29 cellular contexts compared by ENCODE assay signal in the genomic region with DNA sequence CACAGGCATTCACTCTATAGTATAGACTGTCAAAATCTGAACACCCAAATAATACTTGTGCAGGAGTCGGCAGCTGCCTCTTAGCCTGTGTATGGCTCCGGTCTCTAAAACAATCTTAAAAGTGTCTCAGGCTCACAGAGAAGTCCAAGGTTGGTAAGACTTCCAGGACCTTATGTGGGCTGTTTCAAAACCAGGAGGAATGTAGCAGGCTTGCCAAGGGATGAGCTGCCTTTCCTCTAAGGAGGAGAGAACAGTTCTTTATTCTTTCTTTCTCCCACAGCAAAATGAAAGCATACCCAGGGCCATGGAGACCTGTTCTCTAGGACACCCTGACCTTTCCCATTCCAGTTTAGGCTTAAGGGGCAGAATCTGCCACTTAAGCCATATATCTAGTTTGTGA.
A peak's percentile ranks its signal among the peaks of the same experiment; 100 is the strongest.
DNase-seq lines count a peak whose midpoint lies in the region; ATAC-seq, FAIRE-seq and TF ChIP-seq lines count a peak whose summit lies in the region.
"Had no signal": no experiment of that assay in that cellular context is flagged by ENCODE, and none has a peak within 500 bp of the region (broad histone marks: within the 10 kb centered on the region; RNA-seq: fewer than 3 reads in every experiment).

No MANE protein-coding gene starts in this region.

- no peak for ATAC-seq in GM21367 (IDR thresholded peaks at IDR 0.05; ENCODE audit: unreplicated experiment)
- ATAC-seq: CD8-positive, alpha-beta T cell; esophagus mucosa; natural killer cell; right lobe of liver had no signal

- H3K79me2 ChIP-seq in GM23248 (ENCODE audit: insufficient read depth): no peaks in the 10 kb centered on the region
- H3K79me2 ChIP-seq in astrocyte (ENCODE audit: insufficient read depth, low read length): no peaks in the 10 kb centered on the region

- peaks cover 5% of the 10 kb centered on the region for H3K27me3 Mint-ChIP-seq in astrocyte (ENCODE audit: low read depth, unreplicated experiment)
- H3K27me3 Mint-ChIP-seq in endothelial cell (ENCODE audit: unreplicated experiment): no peaks in the 10 kb centered on the region
- H3K27me3 Mint-ChIP-seq: activated T-cell treated with anti-CD3 and anti-CD28 coated beads, Interleukin-2, amount 50 U/mL, for 24 hours had no signal

- H4K20me1 ChIP-seq in GM23248 (ENCODE audit: insufficient read depth): no peaks in the 10 kb centered on the region
- H4K20me1 ChIP-seq in astrocyte (ENCODE audit: insufficient read depth, low read length): no peaks in the 10 kb centered on the region

- in situ Hi-C loops in GM23248 (cut with MboI): no loop called here

- FAIRE-seq in astrocyte (lab: Jason Lieb, UNC): no peak
- FAIRE-seq: GM12891 had no signal

- no peak for TF ChIP-seq POLR2A in uterus (IDR thresholded peaks at IDR 0.05)

- H3K36me3 ChIP-seq in GM23248 (ENCODE audit: low read depth): no peaks in the 10 kb centered on the region
- H3K36me3 ChIP-seq in astrocyte (ENCODE audit: insufficient read depth, low read length): no peaks in the 10 kb centered on the region
- H3K36me3 ChIP-seq in uterus: no peaks in the 10 kb centered on the region
- H3K36me3 ChIP-seq: pancreas, right lobe of liver had no signal

- no peaks in the 10 kb centered on the region for H3K9me3 ChIP-seq in GM23248 (ENCODE audit: low read depth)
- H3K9me3 ChIP-seq in astrocyte (ENCODE audit: insufficient read depth, low read depth, low read length): no peaks in the 10 kb centered on the region
- no peaks in the 10 kb centered on the region for H3K9me3 ChIP-seq in uterus
- H3K9me3 ChIP-seq: pancreas, right lobe of liver had no signal

- H3K9me3 Mint-ChIP-seq in astrocyte (ENCODE audit: unreplicated experiment): peaks cover 2% of the 10 kb centered on the region
- no peaks in the 10 kb centered on the region for H3K9me3 Mint-ChIP-seq in endothelial cell (ENCODE audit: unreplicated experiment)

- H3K4me3 ChIP-seq in GM23248: no peak overlapping the region
- H3K4me3 ChIP-seq in astrocyte (ENCODE audit: insufficient read depth, low read depth, low read length): no peak overlapping the region
- H3K4me3 ChIP-seq in uterus: peak overlapping the region in 1 of 2 donors; percentile 11
- H3K4me3 ChIP-seq: pancreas, right lobe of liver had no signal

- H3K36me3 Mint-ChIP-seq in astrocyte (ENCODE audit: low read depth, unreplicated experiment): no peaks in the 10 kb centered on the region
- no peaks in the 10 kb centered on the region for H3K36me3 Mint-ChIP-seq in endothelial cell (ENCODE audit: low read depth, unreplicated experiment)
- H3K36me3 Mint-ChIP-seq: CD8-positive, alpha-beta T cell; natural killer cell had no signal

- H2AFZ ChIP-seq in GM23248 (no peak overlapping the region), astrocyte (ENCODE audit: low read depth, low read length) (no peak overlapping the region)

- no peak overlapping the region for H3K27ac ChIP-seq in GM23248
- H3K27ac ChIP-seq in astrocyte (ENCODE audit: low read depth, low read length): no peak overlapping the region
- H3K27ac ChIP-seq in uterus: peak overlapping the region; percentile 74 to 86
- H3K27ac ChIP-seq: pancreas, right lobe of liver had no signal

- H3F3A ChIP-seq in GM23248 (ENCODE audit: insufficient read depth): no peaks in the 10 kb centered on the region

- TF ChIP-seq CTCF in astrocyte (IDR thresholded peaks at IDR 0.05; ENCODE audit: insufficient read depth, low read depth, low read length) (no peak), uterus (IDR thresholded peaks at IDR 0.05) (no peak), endothelial cell (IDR thresholded peaks at IDR 0.05; ENCODE audit: unreplicated experiment) (no peak)

- H3K9me2 ChIP-seq in GM23248 (ENCODE audit: insufficient read depth): no peaks in the 10 kb centered on the region

- H3K4me2 ChIP-seq in GM23248 (ENCODE audit: unreplicated experiment) (no peak overlapping the region), astrocyte (ENCODE audit: low read length) (no peak overlapping the region)

- H3K27me3 ChIP-seq in GM23248 (replicated peaks; ENCODE audit: insufficient read depth) (peaks cover 17% of the 10 kb centered on the region), astrocyte (ENCODE audit: insufficient read depth, low read length) (no peaks in the 10 kb centered on the region), uterus (no peaks in the 10 kb centered on the region)
- H3K27me3 ChIP-seq: pancreas, right lobe of liver had no signal

- H3K9ac ChIP-seq in GM23248 (no peak overlapping the region), astrocyte (ENCODE audit: low read length) (no peak overlapping the region)

- WGBS in GM23248 (ENCODE audit: low coverage in 1 of 2, low lambda C conversion rate in 2 of 2, missing lambda C conversion rate in 2 of 2), 2 experiments: 0 to 4% methylated on average over 2 of the region's 2 CpGs

- intact Hi-C loops in uterus (cut with DNase I; ENCODE audit: low total_unique reads): no loop called here

- DNase-seq in GM23248 (peak; percentile 67), astrocyte (ENCODE audit: low read depth) (peak; percentile 1), iris pigment epithelial cell (ENCODE audit: low read depth) (peak; percentile 5), uterus (peak; percentile 54 to 82), T-helper 2 cell (no peak), endothelial cell (ENCODE audit: low spot score) (no peak)
- DNase-seq: activated CD4-positive, alpha-beta T cell treated with anti-CD3 and anti-CD28 coated beads for 1 hour; activated CD8-positive, alpha-beta memory T cell treated with anti-CD3 and anti-CD28 coated beads for 24 hours; activated naive CD4-positive, alpha-beta T cell treated with Interleukin-2 at 50 U/mL for 16 hours; activated T-cell treated with anti-CD3 and anti-CD28 coated beads, Interleukin-2, amount 50 U/mL, for 24 hours; AML-193; anterior cingulate cortex; CD8-positive, alpha-beta T cell; DMS153; effector CD4-positive, alpha-beta T cell; GF-D8; natural killer cell; NCI-H1048; NCI-H1930; NCI-H2227 treated with DMSO at 0.1 percent for 48 hours; NCI-H82; pancreas; right lobe of liver; Right ventricle myocardium superior; substantia nigra; SW 1271 had no signal

- no peak overlapping the region for H3K27ac Mint-ChIP-seq in astrocyte (ENCODE audit: unreplicated experiment)
- H3K27ac Mint-ChIP-seq in endothelial cell (ENCODE audit: unreplicated experiment): no peak overlapping the region
- H3K27ac Mint-ChIP-seq: activated T-cell treated with anti-CD3 and anti-CD28 coated beads, Interleukin-2, amount 50 U/mL, for 24 hours; CD8-positive, alpha-beta T cell; natural killer cell had no signal

- H3K4me3 Mint-ChIP-seq in astrocyte (ENCODE audit: unreplicated experiment): no peak overlapping the region
- H3K4me3 Mint-ChIP-seq in endothelial cell (ENCODE audit: unreplicated experiment): no peak overlapping the region
- H3K4me3 Mint-ChIP-seq: activated T-cell treated with anti-CD3 and anti-CD28 coated beads, Interleukin-2, amount 50 U/mL, for 24 hours; CD8-positive, alpha-beta T cell; natural killer cell had no signal

- H3K4me1 Mint-ChIP-seq in astrocyte (ENCODE audit: low read depth, unreplicated experiment): no peaks in the 10 kb centered on the region
- H3K4me1 Mint-ChIP-seq in endothelial cell (ENCODE audit: unreplicated experiment): no peaks in the 10 kb centered on the region
- H3K4me1 Mint-ChIP-seq: natural killer cell had no signal

- H3K4me1 ChIP-seq in GM23248 (ENCODE audit: insufficient read depth): no peaks in the 10 kb centered on the region
- no peaks in the 10 kb centered on the region for H3K4me1 ChIP-seq in astrocyte (ENCODE audit: insufficient read depth, low read length)
- H3K4me1 ChIP-seq in uterus: peaks cover 7 to 17% of the 10 kb centered on the region in 2 donors
- H3K4me1 ChIP-seq: pancreas, right lobe of liver had no signal

Comparison
In these comparisons a context has a peak if more than half of its experiments do, and no peak if none do; other contexts are left out.
1. DNase-seq: peak in GM23248 (single experiment), astrocyte (single experiment), iris pigment epithelial cell (single experiment) and uterus (2 of 2); none in T-helper 2 cell (0 of 5) and endothelial cell (single experiment).
2. H3K27ac ChIP-seq: peak in uterus (2 of 2); none in GM23248 (single experiment) and astrocyte (single experiment).